Comparison of ENCODE assay signal across 1 cellular context in the genomic region with DNA sequence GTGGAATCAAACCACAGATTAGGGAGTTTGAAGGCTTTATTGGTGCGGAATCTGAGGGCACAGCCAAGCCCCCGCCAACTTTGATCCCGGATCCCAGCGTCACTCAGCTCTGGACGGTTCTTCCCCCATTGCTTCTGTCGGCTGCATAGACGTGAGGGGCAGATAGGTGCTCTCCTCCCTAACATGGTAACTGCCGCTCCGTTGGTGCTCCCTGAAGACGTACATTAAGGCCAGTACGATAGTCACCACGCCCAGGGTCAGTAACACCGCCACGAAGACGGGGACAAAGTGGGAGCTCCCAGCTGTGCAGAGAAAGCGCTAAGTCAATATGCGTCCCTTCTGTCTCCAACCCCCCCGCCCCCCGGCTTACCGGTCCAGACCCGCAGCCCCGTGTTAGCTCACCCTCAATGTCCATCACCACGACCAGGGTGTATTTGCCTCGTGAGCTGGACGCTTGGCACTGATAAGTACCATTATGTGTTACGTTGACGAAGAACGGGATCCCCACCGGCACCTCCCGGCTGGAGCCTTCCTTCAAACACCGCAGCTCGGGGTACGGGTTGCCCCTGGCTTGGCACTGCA.
TF ChIP-seq lines count a peak whose summit lies in the region.

No MANE protein-coding gene starts in this region.

TF ChIP-seq in GM23338, 12 proteins besides CTCF, POLR2A, EP300 and RAD21 (continued from another document):
- TF ChIP-seq ZNF462 (CRISPR knock-in tag; IDR thresholded peaks at IDR 0.05) = no peak
- TF ChIP-seq ZNF114 (CRISPR knock-in tag; IDR thresholded peaks at IDR 0.05) = no peak
- TF ChIP-seq ETS1 (IDR thresholded peaks at IDR 0.05) = no peak
